8 cellular contexts compared by ENCODE assay signal in the genomic region with DNA sequence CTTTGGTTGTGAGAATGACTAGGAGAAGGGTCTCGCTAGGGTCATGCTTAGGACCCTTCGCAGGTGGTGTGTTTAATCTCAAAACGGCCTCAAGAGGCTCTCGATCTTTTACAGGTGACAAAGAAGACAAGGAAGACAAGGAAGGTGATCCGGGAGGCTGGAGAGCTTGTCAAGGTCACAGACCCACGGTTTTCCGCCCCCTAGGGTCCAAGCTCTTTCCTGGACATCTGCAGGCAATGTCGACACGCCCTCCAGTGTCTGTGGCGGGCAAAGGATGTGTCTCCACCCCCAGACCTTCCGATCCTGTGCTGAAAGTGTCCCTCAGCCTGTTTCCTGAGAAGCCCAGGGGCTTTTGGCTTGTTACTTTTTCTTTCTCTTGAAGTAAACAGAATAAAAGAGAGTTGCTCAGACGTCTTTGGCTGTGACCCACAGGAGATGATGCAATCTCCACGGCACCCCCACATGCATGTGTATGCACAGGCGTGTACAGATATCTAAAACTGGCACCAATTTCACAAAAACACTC.
A peak's percentile ranks its signal among the peaks of the same experiment; 100 is the strongest.
DNase-seq lines count a peak whose midpoint lies in the region; ATAC-seq lines count a peak whose summit lies in the region.

No MANE protein-coding gene starts in this region.

- peaks cover 28% of the 10 kb centered on the region for H3K4me1 ChIP-seq in SJSA1 (replicated peaks)

- DNase-seq in D341Med (ENCODE audit: low spot score) = peak; percentile 80
- peak in 71 of 76 experiments; percentile 18 to 83 (median 68) for DNase-seq in HUDEP-2 (lab: John Stamatoyannopoulos, UW; ENCODE audit: unreplicated experiment in 76 of 76)
- peak; percentile 80 to 86 for DNase-seq in SJSA1 (ENCODE audit: low read depth in 1 of 2, low spot score in 2 of 2)
- peak; percentile 90 for DNase-seq in Right ventricle myocardium superior
- DNase-seq in posterior vena cava (ENCODE audit: low spot score) = peak; percentile 90
- peak; percentile 80 for DNase-seq in ureter (ENCODE audit: low spot score)

- no peaks in the 10 kb centered on the region for H3K9me3 Mint-ChIP-seq in activated naive CD8-positive, alpha-beta T cell (ENCODE audit: low read depth)

- intact Hi-C loops in Right ventricle myocardium superior (cut with DNase I) = loop anchor here (5.0 to 10.0 kb wide), 4 partner anchors 52 to 233 kb away; a partner anchor contains a TSS
- intact Hi-C loops in posterior vena cava (cut with DNase I) = no loop called here

- no peaks in the 10 kb centered on the region for H3K36me3 Mint-ChIP-seq in activated naive CD8-positive, alpha-beta T cell

- no peaks in the 10 kb centered on the region for H3K27me3 Mint-ChIP-seq in activated naive CD8-positive, alpha-beta T cell

- H3K27ac Mint-ChIP-seq in activated naive CD8-positive, alpha-beta T cell = peak overlapping the region; percentile 98

- peak overlapping the region; percentile 80 for H3K27ac ChIP-seq in SJSA1

- peaks cover 83% of the 10 kb centered on the region for H3K4me1 Mint-ChIP-seq in activated naive CD8-positive, alpha-beta T cell (ENCODE audit: low read depth)

- peak; percentile 63 for ATAC-seq in GM21381 (IDR thresholded peaks at IDR 0.05; ENCODE audit: unreplicated experiment)
- peak; percentile 89 for ATAC-seq in Right ventricle myocardium superior (ENCODE audit: poor library complexity)

- H3K9me3 ChIP-seq in SJSA1 (replicated peaks) = no peaks in the 10 kb centered on the region

- H3K4me3 Mint-ChIP-seq in activated naive CD8-positive, alpha-beta T cell = peak overlapping the region; percentile 89

- no peaks in the 10 kb centered on the region for H3K36me3 ChIP-seq in SJSA1

- no peaks in the 10 kb centered on the region for H3K27me3 ChIP-seq in SJSA1 (replicated peaks)

- H3K4me3 ChIP-seq in SJSA1 = peak overlapping the region; percentile 10; the same call in 1 of the 2 replicates

Comparison
In these comparisons a context has a peak if more than half of its experiments do, and no peak if none do; other contexts are left out.
1. Peak in every context shown above with its lines: DNase-seq, ATAC-seq, H3K4me3 ChIP-seq and H3K27ac ChIP-seq.